ENCODE assay signal across 8 cellular contexts in the genomic region with DNA sequence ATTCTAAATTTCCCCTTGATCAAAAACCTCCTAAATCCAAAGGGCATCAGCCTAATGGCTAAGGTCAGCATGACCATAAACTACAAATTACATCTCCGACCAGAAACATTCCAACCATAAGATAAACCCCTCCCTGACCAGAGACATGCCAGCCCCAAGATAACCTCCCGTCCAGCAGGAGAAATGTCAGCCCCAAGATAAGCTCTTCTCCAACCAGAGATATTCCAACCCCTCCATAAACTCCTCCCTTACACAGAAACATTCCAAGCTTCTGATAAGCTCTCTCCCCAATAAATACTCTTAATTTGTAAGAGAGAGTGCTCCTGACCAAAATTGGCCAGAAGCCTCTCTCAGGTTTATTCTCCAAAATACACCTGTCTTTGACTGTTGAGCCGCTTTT.
"Had no signal": no experiment of that assay in that cellular context is flagged by ENCODE, and none has a peak within 500 bp of the region (broad histone marks: within the 10 kb centered on the region; RNA-seq: fewer than 3 reads in every experiment).

No MANE protein-coding gene starts in this region.

- H3K36me3 ChIP-seq: HAP-1 had no signal

- H3K9me3 ChIP-seq: HAP-1 had no signal

- DNase-seq: GM23248, GOT3, H7, H9, HCEC 1CT, HFFc6 had no signal

- H3K27ac Mint-ChIP-seq: GM23338, HFFc6 had no signal

- H3K4me3 ChIP-seq: GM23248, GM23338, HAP-1 had no signal

- H3K4me3 Mint-ChIP-seq: GM23338, H9, HFFc6 had no signal

- H3K27ac ChIP-seq: GM23248 had no signal
